19 cellular contexts compared by ENCODE assay signal in genomic region chr1:195828322-195828721, GRCh38.
DNase-seq lines count a peak whose midpoint lies in the region; ATAC-seq, FAIRE-seq and TF ChIP-seq lines count a peak whose summit lies in the region.
"Had no signal": no experiment of that assay in that cellular context is flagged by ENCODE, and none has a peak within 500 bp of the region (broad histone marks: within the 10 kb centered on the region; RNA-seq: fewer than 3 reads in every experiment).

No MANE protein-coding gene starts in this region.

- H3F3A ChIP-seq in GM23338 (replicated peaks; ENCODE audit: low read depth), result no peaks in the 10 kb centered on the region

- TF ChIP-seq POLR2A in K562 (conservative IDR thresholded peaks at IDR 0.05) (no peak), uterus (IDR thresholded peaks at IDR 0.05) (no peak)

- no peak for FAIRE-seq in K562 (lab: Jason Lieb, UNC)
- FAIRE-seq: GM12892, GM19239, H54 had no signal

- DNase-seq in EH (ENCODE audit: low read depth) (peak; percentile 14), GM23338 (ENCODE audit: low spot score) (peak; percentile 32), K562 (ENCODE audit: extremely low read depth in 1 of 4, low spot score in 3 of 4) (no peak), mesendoderm (peak; percentile 53), uterus (no peak), left lobe of liver (ENCODE audit: low spot score) (no peak)
- DNase-seq in stimulated activated CD4-positive, alpha-beta T cell treated with anti-CD3 and anti-CD28 coated beads, Interleukin-2, amount 100 ng/mL, for 48 hours, result no peak
- DNase-seq: C1 segment of cervical spinal cord; Calu3; CD4-positive, alpha-beta memory T cell; COR-L47; DMS153; DND-41; GF-D8; GM23248 had no signal

- H3K9me3 Mint-ChIP-seq in GM23338, result no peaks in the 10 kb centered on the region
- H3K9me3 Mint-ChIP-seq: CD4-positive, alpha-beta memory T cell had no signal

- H3K23ac ChIP-seq in mesendoderm (ENCODE audit: low read length), result no peak overlapping the region

- in situ Hi-C loops in K562 (cut with MboI), result no loop called here

- peak overlapping the region; percentile 80 for H3K27ac Mint-ChIP-seq in GM23338
- H3K27ac Mint-ChIP-seq: CD4-positive, alpha-beta memory T cell had no signal

- no peak for TF ChIP-seq RAD21 in K562 (CRISPR knock-in tag; conservative IDR thresholded peaks at IDR 0.05 in 1 of 2, IDR thresholded peaks at IDR 0.05 in 1 of 2)

- POLR2A ChIA-PET in K562 (lab: Yijun Ruan, JAX), result interaction anchor here (1.7 kb wide), 1 partner anchor 10 kb away, joined by 3 read pairs; no protein-coding TSS in a partner anchor

- H4K20me1 ChIP-seq in GM23338 (replicated peaks; ENCODE audit: insufficient read depth) (no peaks in the 10 kb centered on the region), K562 (replicated peaks; ENCODE audit: control insufficient read depth, insufficient read depth, low read length) (no peaks in the 10 kb centered on the region)

- peaks cover 27% of the 10 kb centered on the region for H3K4me1 ChIP-seq in GM23338 (ENCODE audit: insufficient read depth)
- H3K4me1 ChIP-seq in K562 (replicated peaks in 1 of 2; ENCODE audit: control insufficient read depth in 2 of 2, insufficient read depth in 2 of 2, low read length in 2 of 2), result no peaks in the 10 kb centered on the region
- H3K4me1 ChIP-seq in mesendoderm (ENCODE audit: control insufficient read depth, low read depth, low read length), result no peaks in the 10 kb centered on the region
- H3K4me1 ChIP-seq in uterus, result no peaks in the 10 kb centered on the region

- no peak overlapping the region for H2BK120ac ChIP-seq in mesendoderm (ENCODE audit: low read depth, low read length)

- H2AFZ ChIP-seq in GM23338, result no peak overlapping the region
- H2AFZ ChIP-seq in K562 (ENCODE audit: low read depth, low read length), result no peak overlapping the region
- H2AFZ ChIP-seq: GM23248 had no signal

- BruUV-seq in K562 (replicated peaks; lab: Mats Ljungman, UMichigan), result no TSS peak

- ATAC-seq in GM23338 (peak; percentile 51), K562 (peak; percentile 62), left lobe of liver (no peak)

- no peak overlapping the region for H2AK5ac ChIP-seq in mesendoderm (ENCODE audit: low read length)

- no peaks in the 10 kb centered on the region for H3K9me3 ChIP-seq in K562 (replicated peaks; ENCODE audit: control insufficient read depth, insufficient read depth, low read depth, low read length)
- H3K9me3 ChIP-seq in uterus, result no peaks in the 10 kb centered on the region
- H3K9me3 ChIP-seq: HAP-1 had no signal

- no peak overlapping the region for H3K18ac ChIP-seq in mesendoderm (ENCODE audit: low read length)

- no peak overlapping the region for H3K56ac ChIP-seq in mesendoderm (ENCODE audit: low read length)

- no peaks in the 10 kb centered on the region for H3K36me3 Mint-ChIP-seq in GM23338 (ENCODE audit: low read depth)
- H3K36me3 Mint-ChIP-seq: CD4-positive, alpha-beta memory T cell had no signal

- peak overlapping the region; percentile 7; the same call in 1 of the 2 replicates for H3K27ac ChIP-seq in GM23338 (ENCODE audit: low read depth)
- no peak overlapping the region for H3K27ac ChIP-seq in K562 (ENCODE audit: extremely low read depth, low read depth, low read length)
- no peak overlapping the region for H3K27ac ChIP-seq in mesendoderm (ENCODE audit: low read depth, low read length)
- no peak overlapping the region for H3K27ac ChIP-seq in uterus
- H3K27ac ChIP-seq: GM23248 had no signal

- no peaks in the 10 kb centered on the region for H3K79me1 ChIP-seq in mesendoderm (ENCODE audit: low read length)

- H3K36me3 ChIP-seq in GM23338 (ENCODE audit: insufficient read depth), result no peaks in the 10 kb centered on the region
- no peaks in the 10 kb centered on the region for H3K36me3 ChIP-seq in K562 (ENCODE audit: control insufficient read depth, insufficient read depth, low read length)
- no peaks in the 10 kb centered on the region for H3K36me3 ChIP-seq in mesendoderm (ENCODE audit: control insufficient read depth, insufficient read depth, low read length)
- no peaks in the 10 kb centered on the region for H3K36me3 ChIP-seq in uterus
- H3K36me3 ChIP-seq: HAP-1 had no signal

- H3K9ac ChIP-seq in K562 (ENCODE audit: insufficient read depth in 1 of 2, low read depth in 2 of 2, low read length in 2 of 2) (no peak overlapping the region), mesendoderm (ENCODE audit: low read length) (no peak overlapping the region)
- H3K9ac ChIP-seq: GM23248 had no signal

- H2BK5ac ChIP-seq in mesendoderm (ENCODE audit: low read length), result no peak overlapping the region

- no peak overlapping the region for H3K4me3 Mint-ChIP-seq in GM23338
- H3K4me3 Mint-ChIP-seq: CD4-positive, alpha-beta memory T cell had no signal

- H3K27me3 ChIP-seq in GM23338 (ENCODE audit: insufficient read depth) (no peaks in the 10 kb centered on the region), K562 (ENCODE audit: control insufficient read depth in 2 of 2, insufficient read depth in 2 of 2, low read length in 2 of 2) (no peaks in the 10 kb centered on the region), mesendoderm (ENCODE audit: insufficient read depth, low read length, poor library complexity) (no peaks in the 10 kb centered on the region), uterus (no peaks in the 10 kb centered on the region)

- no peak overlapping the region for H4K8ac ChIP-seq in mesendoderm (ENCODE audit: low read depth, low read length)

- intact Hi-C loops in K562 (cut with micrococcal nuclease), result no loop called here
- intact Hi-C loops in uterus (cut with DNase I; ENCODE audit: low total_unique reads), result no loop called here

- TF ChIP-seq CTCF in GM23338 (conservative IDR thresholded peaks at IDR 0.05; ENCODE audit: low read depth in 2 of 2), result no peak
- no peak for TF ChIP-seq CTCF in K562 (IDR thresholded peaks at IDR 0.05 in 2 of 3, conservative IDR thresholded peaks at IDR 0.05 in 1 of 3; ENCODE audit: insufficient read depth in 2 of 3, low read depth in 1 of 3, low read length in 3 of 3)
- TF ChIP-seq CTCF in uterus (IDR thresholded peaks at IDR 0.05), result no peak

- CTCF ChIA-PET in K562 (lab: Yijun Ruan, JAX; ENCODE audit: low intra/inter-chr PET ratio), result no interaction called here

- H3K4me3 ChIP-seq in GM23338 (no peak overlapping the region), K562 (no peak overlapping the region), mesendoderm (ENCODE audit: low read length) (no peak overlapping the region), uterus (no peak overlapping the region)
- H3K4me3 ChIP-seq: GM23248, HAP-1 had no signal

- H4K5ac ChIP-seq in mesendoderm (ENCODE audit: low read length), result no peak overlapping the region

- H3K4me1 Mint-ChIP-seq in GM23338, result peaks cover 25% of the 10 kb centered on the region; the same call in 2 of the 3 replicates
- H3K4me1 Mint-ChIP-seq: CD4-positive, alpha-beta memory T cell had no signal

- no peak overlapping the region for H3K4me2 ChIP-seq in GM23338
- H3K4me2 ChIP-seq in K562 (ENCODE audit: insufficient read depth, low read length), result no peak overlapping the region
- no peak overlapping the region for H3K4me2 ChIP-seq in mesendoderm (ENCODE audit: low read length)

- no peaks in the 10 kb centered on the region for H3K9me1 ChIP-seq in K562 (ENCODE audit: control insufficient read depth, insufficient read depth, low read length)

- H2BK15ac ChIP-seq in mesendoderm (replicated peaks; ENCODE audit: low read depth), result no peak overlapping the region

- TF ChIP-seq EP300 in K562 (IDR thresholded peaks at IDR 0.05; ENCODE audit: low read length), result no peak

- H3K79me2 ChIP-seq in GM23338 (replicated peaks; ENCODE audit: insufficient read depth), result no peaks in the 10 kb centered on the region
- no peaks in the 10 kb centered on the region for H3K79me2 ChIP-seq in K562 (ENCODE audit: control insufficient read depth, insufficient read depth, low read length)
- H3K79me2 ChIP-seq in mesendoderm (ENCODE audit: control insufficient read depth, insufficient read depth, low read length), result no peaks in the 10 kb centered on the region

- H3K27me3 Mint-ChIP-seq in GM23338 (ENCODE audit: insufficient read depth, low read depth, poor library complexity), result no peaks in the 10 kb centered on the region
- H3K27me3 Mint-ChIP-seq: CD4-positive, alpha-beta memory T cell had no signal

- H3K9me2 ChIP-seq in GM23338 (ENCODE audit: insufficient read depth), result no peaks in the 10 kb centered on the region

- no peak overlapping the region for H3K4ac ChIP-seq in mesendoderm (ENCODE audit: low read depth, low read length)

TF ChIP-seq in GM23338, 12 proteins besides CTCF, POLR2A, EP300 and RAD21 (continues in another document):
- TF ChIP-seq JUNB (IDR thresholded peaks at IDR 0.05; ENCODE audit: unreplicated experiment) (no peak), CREB1 (CRISPR knock-in tag; IDR thresholded peaks at IDR 0.05; ENCODE audit: low read depth) (0 out of 2 replicates have a peak, but pooled peaks have one; percentile 10), EZH2 (IDR thresholded peaks at IDR 0.05; ENCODE audit: low read depth, unreplicated experiment) (no peak)

TF ChIP-seq in K562, 482 proteins besides CTCF, POLR2A, EP300 and RAD21:
- TF ChIP-seq ETS2 (tag; IDR thresholded peaks at IDR 0.05; ENCODE audit: borderline replicate concordance, poor library complexity, severe bottlenecking), result no peak
- no peak for TF ChIP-seq MIER1 (IDR thresholded peaks at IDR 0.05; ENCODE audit: low read depth)
- no peak for TF ChIP-seq ZNF583 (CRISPR knock-in tag; IDR thresholded peaks at IDR 0.05)
- no peak for TF ChIP-seq RAD51 (IDR thresholded peaks at IDR 0.05; ENCODE audit: borderline replicate concordance, low read depth)
- no peak for TF ChIP-seq PBX2 (CRISPR knock-in tag; IDR thresholded peaks at IDR 0.05; ENCODE audit: low read depth)
- no peak for TF ChIP-seq PBX2 (tag; conservative IDR thresholded peaks at IDR 0.05; ENCODE audit: low read depth)

Comparison
In these comparisons a context has a peak if more than half of its experiments do, and no peak if none do; other contexts are left out.
1. DNase-seq: peak in EH (single experiment), GM23338 (single experiment) and mesendoderm (single experiment); none in K562 (0 of 4), uterus (0 of 2), stimulated activated CD4-positive, alpha-beta T cell treated with anti-CD3 and anti-CD28 coated beads, Interleukin-2, amount 100 ng/mL, for 48 hours (0 of 2) and left lobe of liver (single experiment).